29 cellular contexts compared by ENCODE assay signal in genomic region chr3:3992312-3992874, GRCh38.
"Had no signal": no experiment of that assay in that cellular context is flagged by ENCODE, and none has a peak within 500 bp of the region (broad histone marks: within the 10 kb centered on the region; RNA-seq: fewer than 3 reads in every experiment).

No MANE protein-coding gene starts in this region.

- ATAC-seq: left colon; left lung; lower lobe of right lung; naive thymus-derived CD8-positive, alpha-beta T cell; pancreas; right cardiac atrium; sciatic nerve had no signal

- H3K4me3 Mint-ChIP-seq: naive thymus-derived CD8-positive, alpha-beta T cell; nephron; neural crest cell had no signal

- H3K4me1 Mint-ChIP-seq: naive thymus-derived CD8-positive, alpha-beta T cell; nephron; neural crest cell had no signal

- H3K27ac Mint-ChIP-seq: naive thymus-derived CD8-positive, alpha-beta T cell; nephron had no signal

- H3K27ac ChIP-seq: left lung, lower lobe of right lung, pancreas, prostate gland, skin epidermis, stomach, testis, thyroid gland, transverse colon, upper lobe of left lung, vagina had no signal

- H3K9me3 ChIP-seq: pancreas, prostate gland, testis, thyroid gland, transverse colon, upper lobe of left lung, vagina had no signal

- DNase-seq: hippocampal formation; kidney; left colon; left lung; lower lobe of right lung; mammary epithelial cell; mesenchymal stem cell; naive thymus-derived CD8-positive, alpha-beta T cell; nucleus accumbens; pancreas; posterior cingulate gyrus; retina; right cardiac atrium; stimulated activated CD4-positive, alpha-beta T cell treated with anti-CD3 and anti-CD28 coated beads, Interleukin-12 subunit alpha, Interleukin-12 subunit beta, amount 100 ng/mL, for 4 hours; stimulated activated CD4-positive, alpha-beta T cell treated with anti-CD3 and anti-CD28 coated beads, Interleukin-15, amount 100 ng/mL, for 24 hours; stimulated activated CD4-positive, alpha-beta T cell treated with anti-CD3 and anti-CD28 coated beads, Interleukin-2, amount 100 ng/mL, for 24 hours; stimulated activated CD4-positive, alpha-beta T cell treated with anti-CD3 and anti-CD28 coated beads, Interleukin-4, amount 100 ng/mL, for 1 hour; stimulated activated naive CD4-positive, alpha-beta T cell; stomach; testis; thyroid gland; transverse colon; upper lobe of left lung had no signal

- H3K4me3 ChIP-seq: left lung, lower lobe of right lung, pancreas, prostate gland, skin epidermis, stomach, testis, thyroid gland, transverse colon, upper lobe of left lung, vagina had no signal

- H3K4me1 ChIP-seq: left lung, lower lobe of right lung, pancreas, prostate gland, stomach, testis, thyroid gland, transverse colon, upper lobe of left lung, vagina had no signal

- H3K36me3 ChIP-seq: left lung, lower lobe of right lung, pancreas, prostate gland, stomach, thyroid gland, transverse colon, upper lobe of left lung, vagina had no signal
